8 cellular contexts compared by ENCODE assay signal in genomic region chr2:213152065-213152794, GRCh38. TPM values are rescaled to one million over a fixed set of nuclear protein-coding genes. Genes with fewer than 3 reads are reported as not detected.
A peak's percentile ranks its signal among the peaks of the same experiment; 100 is the strongest.
DNase-seq lines count a peak whose midpoint lies in the region; ATAC-seq, FAIRE-seq and TF ChIP-seq lines count a peak whose summit lies in the region.

No MANE protein-coding gene starts in this region.

- in situ Hi-C loops in HepG2 (cut with HindIII; ENCODE audit: extremely low pct_ligation_motif_present, low pct_unique_long_range_greater_than_20kb) = loop anchor here (5.0 to 10.0 kb wide), 2 partner anchors 377 to 470 kb away; no protein-coding TSS in a partner anchor

- no peaks in the 10 kb centered on the region for H3K79me2 ChIP-seq in HepG2 (ENCODE audit: insufficient read depth, low read length)

- peak overlapping the region; percentile 10 for H2AFZ ChIP-seq in HepG2 (ENCODE audit: low read length)

- POLR2A ChIA-PET in HepG2 (lab: Yijun Ruan, JAX) = interaction anchor here (1.2 kb wide), 1 partner anchor 132 kb away, joined by 3 read pairs; the partner anchor contains the start of gene SPAG16

- H3K36me3 ChIP-seq in HUES64 (ENCODE audit: insufficient read depth, low read length) = no peaks in the 10 kb centered on the region; the same call in 1 of the 2 replicates
- no peaks in the 10 kb centered on the region for H3K36me3 ChIP-seq in HepG2 (replicated peaks in 1 of 2; ENCODE audit: control insufficient read depth in 1 of 2, insufficient read depth in 2 of 2, low read length in 2 of 2)

- H3K9me3 ChIP-seq in HUES64 (ENCODE audit: insufficient read depth, low read depth, low read length) = no peaks in the 10 kb centered on the region
- no peaks in the 10 kb centered on the region for H3K9me3 ChIP-seq in HepG2 (ENCODE audit: low read length)

- H3K4me2 ChIP-seq in HepG2 (ENCODE audit: low read depth, low read length) = peak overlapping the region; percentile 85

- FAIRE-seq in HepG2 (lab: Jason Lieb, UNC) = no peak

- TF ChIP-seq POLR2A in HepG2 (IDR thresholded peaks at IDR 0.05; ENCODE audit: insufficient read depth in 1 of 2, low read depth in 2 of 2, low read length in 2 of 2) = no peak

- no peaks in the 10 kb centered on the region for H3K9me3 Mint-ChIP-seq in dendritic cell treated with granulocyte-macrophage colony-stimulating factor and Interleukin-4, amounts not matched to agents 40 ng/mL and 50 ng/mL, for 4 days

- no peak for TF ChIP-seq EP300 in HepG2 (IDR thresholded peaks at IDR 0.05; ENCODE audit: low read depth in 2 of 2, low read length in 2 of 2)
- no peak for TF ChIP-seq EP300 in HepG2 (CRISPR knock-in tag; IDR thresholded peaks at IDR 0.05; ENCODE audit: borderline replicate concordance)

- no peaks in the 10 kb centered on the region for H4K20me1 ChIP-seq in HepG2 (ENCODE audit: insufficient read depth, low read length)

- peaks cover 12% of the 10 kb centered on the region for H3K36me3 Mint-ChIP-seq in dendritic cell treated with granulocyte-macrophage colony-stimulating factor and Interleukin-4, amounts not matched to agents 40 ng/mL and 50 ng/mL, for 4 days (ENCODE audit: low read depth)

- H3K27ac ChIP-seq in HUES64 (ENCODE audit: low read depth, low read length) (peak overlapping the region; percentile 53), HepG2 (ENCODE audit: extremely low read length, insufficient read depth, low read length) (no peak overlapping the region)

- DNase-seq in DMS79 treated with DMSO at 0.1 percent for 48 hours (lab: John Stamatoyannopoulos, UW) (peak; percentile 18), DMS79 (lab: John Stamatoyannopoulos, UW) (no peak), SW480 (ENCODE audit: low spot score) (peak; percentile 43), HepG2 (ENCODE audit: low spot score) (peak; percentile 27)
- peak; percentile 17 for DNase-seq in stimulated activated CD8-positive, alpha-beta memory T cell treated with anti-CD3 and anti-CD28 coated beads, Interleukin-12 subunit alpha, Interleukin-12 subunit beta, amount 100 ng/mL, for 4 hours (ENCODE audit: low read depth)

- peak; percentile 51 for TF ChIP-seq CTCF in HepG2 (CRISPR knock-in tag; IDR thresholded peaks at IDR 0.05)

- peak overlapping the region; percentile 75 for H3K27ac Mint-ChIP-seq in dendritic cell treated with granulocyte-macrophage colony-stimulating factor and Interleukin-4, amounts not matched to agents 40 ng/mL and 50 ng/mL, for 4 days

- ATAC-seq in GM21515 (IDR thresholded peaks at IDR 0.05; ENCODE audit: unreplicated experiment) (peak; percentile 27), HepG2 (peak; percentile 90)

- peak overlapping the region; percentile 89 for H3K9ac ChIP-seq in HUES64 (ENCODE audit: low read depth, low read length)
- H3K9ac ChIP-seq in HepG2 (ENCODE audit: insufficient read depth, low read depth, low read length) = peak overlapping the region; percentile 52

- peak overlapping the region; percentile 86 for H3K4me3 Mint-ChIP-seq in dendritic cell treated with granulocyte-macrophage colony-stimulating factor and Interleukin-4, amounts not matched to agents 40 ng/mL and 50 ng/mL, for 4 days

- peaks cover 8% of the 10 kb centered on the region; the same call in 1 of the 2 replicates for H3K27me3 ChIP-seq in HUES64 (ENCODE audit: insufficient read depth, low read length)
- peaks cover 0 to 15% of the 10 kb centered on the region in 2 experiments; a peak in 1 of 5 replicates for H3K27me3 ChIP-seq in HepG2 (ENCODE audit: control insufficient read depth in 1 of 2, insufficient read depth in 2 of 2, low read length in 2 of 2)

- 2% methylated on average over 38 of the region's 39 CpGs for WGBS in HUES64
- 4% methylated on average over 29 of the region's 39 CpGs for WGBS in HepG2 (ENCODE audit: low lambda C conversion rate)

- BruUV-seq in HepG2 (replicated peaks; lab: Mats Ljungman, UMichigan) = TSS peak; percentile 82

- peaks cover 23% of the 10 kb centered on the region for H3K27me3 Mint-ChIP-seq in dendritic cell treated with granulocyte-macrophage colony-stimulating factor and Interleukin-4, amounts not matched to agents 40 ng/mL and 50 ng/mL, for 4 days

- peaks cover 37% of the 10 kb centered on the region for H3K4me1 Mint-ChIP-seq in dendritic cell treated with granulocyte-macrophage colony-stimulating factor and Interleukin-4, amounts not matched to agents 40 ng/mL and 50 ng/mL, for 4 days (ENCODE audit: low read depth)

- CTCF ChIA-PET in HepG2 (lab: Yijun Ruan, JAX; ENCODE audit: low intra/inter-chr PET ratio, low total read pairs) = interaction anchor here (1.6 to 2.2 kb wide), 2 partner anchors 375 to 466 kb away, joined by 3 to 18 read pairs; no protein-coding TSS in a partner anchor

- H3K4me1 ChIP-seq in HUES64 (ENCODE audit: insufficient read depth, low read length) (peaks cover 31% of the 10 kb centered on the region), HepG2 (ENCODE audit: insufficient read depth, low read length) (peaks cover 11% of the 10 kb centered on the region; the same call in 1 of the 2 replicates)

- TF ChIP-seq RAD21 in HepG2 (CRISPR knock-in tag; IDR thresholded peaks at IDR 0.05) = no peak

- intact Hi-C loops in dendritic cell treated with granulocyte-macrophage colony-stimulating factor and Interleukin-4, amounts not matched to agents 40 ng/mL and 50 ng/mL, for 4 days (cut with micrococcal nuclease) = loop anchor here (2.0 to 5.0 kb wide), 2 partner anchors 290 to 465 kb away; no protein-coding TSS in a partner anchor
- intact Hi-C loops in HepG2 (cut with micrococcal nuclease; ENCODE audit: unreplicated experiment) = loop anchor here (2.0 to 5.0 kb wide), 4 partner anchors 37 to 257 kb away; no protein-coding TSS in a partner anchor

- peak overlapping the region; percentile 99 for H3K4me3 ChIP-seq in HUES64 (ENCODE audit: low read length)
- peak overlapping the region; percentile 57 to 80 (median 72) for H3K4me3 ChIP-seq in HepG2 (replicated peaks in 1 of 3; ENCODE audit: insufficient read depth in 1 of 3, low read depth in 2 of 3, low read length in 3 of 3)

TF ChIP-seq in HepG2, 621 proteins besides CTCF, POLR2A, EP300 and RAD21 (continues in another document):
- TF ChIP-seq HOXD1 (CRISPR knock-in tag; IDR thresholded peaks at IDR 0.05) (no peak), AGO2 (optimal IDR thresholded peaks at IDR 0.05; ENCODE audit: low read depth, low read length) (no peak), AGO1 (IDR thresholded peaks at IDR 0.05; ENCODE audit: low read depth, low read length, poor library complexity, severe bottlenecking) (peak; percentile 59), CREBL2 (CRISPR knock-in tag; IDR thresholded peaks at IDR 0.05; ENCODE audit: borderline replicate concordance) (0 out of 2 replicates have a peak, but pooled peaks have one; percentile 59), GTF3A (CRISPR knock-in tag; conservative IDR thresholded peaks at IDR 0.05) (no peak), XBP1 (CRISPR knock-in tag; IDR thresholded peaks at IDR 0.05) (no peak), SALL2 (CRISPR knock-in tag; IDR thresholded peaks at IDR 0.05) (no peak), USF2 (IDR thresholded peaks at IDR 0.05; ENCODE audit: low read depth, low read length) (no peak), USF2 (CRISPR knock-in tag; IDR thresholded peaks at IDR 0.05; ENCODE audit: borderline replicate concordance) (no peak), SMAD1 (CRISPR knock-in tag; IDR thresholded peaks at IDR 0.05; ENCODE audit: borderline replicate concordance, low read depth) (no peak)

RNA-seq across cellular contexts. Expression of gene IKZF2, which starts 0.8 kb away (rescaled TPM):
- 1.2 TPM for polyA plus RNA-seq in HUES64 (2013, experiment 1 of 2)
- polyA plus RNA-seq in HUES64 (2013, experiment 2 of 2) = 2.5 TPM
- 0.60 and 0.86 TPM in 2 replicates for total RNA-seq in HepG2 (2016; rRNA removed; fragmentation: Illumina TruSeq; extraction: Trizol)
- total RNA-seq in HepG2 (2016; cell fraction: cytosol; rRNA removed; fragmentation: Illumina TruSeq; extraction: Trizol; ENCODE audit: low read depth) = under 0.01 and 0.26 TPM in 2 replicates
- total RNA-seq in HepG2 (2016; cell fraction: insoluble cytoplasmic fraction; rRNA removed; fragmentation: Illumina TruSeq; extraction: Trizol) = 0.83 and 0.97 TPM in 2 replicates
- total RNA-seq in HepG2 (2016; cell fraction: membrane; rRNA removed; fragmentation: Illumina TruSeq; extraction: Trizol) = 0.22 and 0.28 TPM in 2 replicates
- total RNA-seq in HepG2 (2016; cell fraction: nucleus; rRNA removed; fragmentation: Illumina TruSeq; extraction: Trizol) = 1.8 and 2.1 TPM in 2 replicates
- 0.18 and 0.35 TPM in 2 replicates for polyA plus RNA-seq in HepG2 (2011; rRNA removed)
- 0.13 and 0.22 TPM in 2 replicates for polyA plus RNA-seq in HepG2 (2011; cell fraction: cytosol; rRNA removed)
- 0.13 and 0.45 TPM in 2 replicates for polyA plus RNA-seq in HepG2 (2011; cell fraction: nucleus; rRNA removed)
- polyA plus RNA-seq in HepG2 (2012) = 0.09 and 0.27 TPM in 2 replicates
- polyA plus RNA-seq in HepG2 (2016; cell fraction: cytosol; fragmentation: Illumina TruSeq; extraction: Trizol; ENCODE audit: low read depth) = 0.09 and 0.10 TPM in 2 replicates
- 0.30 and 0.37 TPM in 2 replicates for polyA plus RNA-seq in HepG2 (2016; cell fraction: insoluble cytoplasmic fraction; fragmentation: Illumina TruSeq; extraction: Trizol; ENCODE audit: low read depth)
- polyA plus RNA-seq in HepG2 (2016; cell fraction: membrane; fragmentation: Illumina TruSeq; extraction: Trizol; ENCODE audit: low read depth) = 0.06 and 0.23 TPM in 2 replicates
- 0.15 and 0.36 TPM in 2 replicates for polyA plus RNA-seq in HepG2 (2016; cell fraction: nucleus; fragmentation: Illumina TruSeq; extraction: Trizol; ENCODE audit: insufficient read depth, low read depth)
- polyA minus RNA-seq in HepG2 (2011; rRNA and poly(A)+ RNA removed; ENCODE audit: low replicate concordance) = 1.7 and 5.0 TPM in 2 replicates
- 0.88 and 0.99 TPM in 2 replicates for polyA minus RNA-seq in HepG2 (2011; cell fraction: cytosol; rRNA and poly(A)+ RNA removed)
- polyA minus RNA-seq in HepG2 (2011; cell fraction: nucleus; rRNA and poly(A)+ RNA removed) = 1.7 and 3.2 TPM in 2 replicates
